10 cellular contexts compared by ENCODE assay signal in genomic region chr10:72008096-72008933, GRCh38. TPM values are rescaled to one million over a fixed set of nuclear protein-coding genes. Genes with fewer than 3 reads are reported as not detected.
A peak's percentile ranks its signal among the peaks of the same experiment; 100 is the strongest.
DNase-seq lines count a peak whose midpoint lies in the region; ATAC-seq, FAIRE-seq and TF ChIP-seq lines count a peak whose summit lies in the region.
"Had no signal": no experiment of that assay in that cellular context is flagged by ENCODE, and none has a peak within 500 bp of the region (broad histone marks: within the 10 kb centered on the region; RNA-seq: fewer than 3 reads in every experiment).

No MANE protein-coding gene starts in this region.

- H3K79me2 ChIP-seq in astrocyte (ENCODE audit: insufficient read depth, low read length): peaks cover 30% of the 10 kb centered on the region
- H3K79me2 ChIP-seq in hepatocyte: peaks cover 13% of the 10 kb centered on the region

- FAIRE-seq in astrocyte (lab: Jason Lieb, UNC): no peak

- H2AFZ ChIP-seq in astrocyte (ENCODE audit: low read depth, low read length): no peak overlapping the region
- H2AFZ ChIP-seq in hepatocyte: no peak overlapping the region

- H3K27me3 Mint-ChIP-seq in Caco-2 (ENCODE audit: insufficient read depth, unreplicated experiment) (no peaks in the 10 kb centered on the region), astrocyte (ENCODE audit: low read depth, unreplicated experiment) (no peaks in the 10 kb centered on the region)

- WGBS in hepatocyte (ENCODE audit: low lambda C conversion rate, missing lambda C conversion rate): 91% methylated on average over 54 of the region's 56 CpGs

- no peaks in the 10 kb centered on the region for H3K9me2 ChIP-seq in hepatocyte (replicated peaks; ENCODE audit: insufficient read depth)

- H3K4me3 ChIP-seq in Caco-2 (ENCODE audit: low read depth, low read length): no peak overlapping the region
- H3K4me3 ChIP-seq in astrocyte (ENCODE audit: insufficient read depth, low read depth, low read length): no peak overlapping the region
- H3K4me3 ChIP-seq in hepatocyte: no peak overlapping the region
- H3K4me3 ChIP-seq in skeletal muscle satellite cell (ENCODE audit: low read length): no peak overlapping the region

- H3K9me3 Mint-ChIP-seq in Caco-2 (ENCODE audit: unreplicated experiment): no peaks in the 10 kb centered on the region
- no peaks in the 10 kb centered on the region for H3K9me3 Mint-ChIP-seq in astrocyte (ENCODE audit: unreplicated experiment)

- H3K4me3 Mint-ChIP-seq in Caco-2 (ENCODE audit: unreplicated experiment) (no peak overlapping the region), astrocyte (ENCODE audit: unreplicated experiment) (no peak overlapping the region)

- H3K36me3 Mint-ChIP-seq in Caco-2 (ENCODE audit: insufficient read depth, unreplicated experiment): peaks cover 51% of the 10 kb centered on the region
- peaks cover 29% of the 10 kb centered on the region for H3K36me3 Mint-ChIP-seq in astrocyte (ENCODE audit: low read depth, unreplicated experiment)

- DNase-seq in Caco-2 (peak; percentile 33 to 68), astrocyte (ENCODE audit: low read depth) (no peak), hepatocyte (ENCODE audit: low spot score) (no peak), HuH-7.5 (ENCODE audit: low spot score) (no peak)
- DNase-seq: activated T-cell treated with anti-CD3 and anti-CD28 coated beads, Interleukin-2, amount 50 U/mL, for 48 hours had no signal

- H4K20me1 ChIP-seq in astrocyte (ENCODE audit: insufficient read depth, low read length): no peaks in the 10 kb centered on the region
- no peaks in the 10 kb centered on the region for H4K20me1 ChIP-seq in hepatocyte (ENCODE audit: insufficient read depth, poor library complexity, severe bottlenecking)

- no peak for ATAC-seq in GM19023 (IDR thresholded peaks at IDR 0.05; ENCODE audit: unreplicated experiment)
- no peak for ATAC-seq in HG02884 (IDR thresholded peaks at IDR 0.05; ENCODE audit: unreplicated experiment)
- no peak for ATAC-seq in GM21423 (IDR thresholded peaks at IDR 0.05; ENCODE audit: unreplicated experiment)

- no peaks in the 10 kb centered on the region for H3K9me3 ChIP-seq in Caco-2
- H3K9me3 ChIP-seq in astrocyte (ENCODE audit: insufficient read depth, low read depth, low read length): no peaks in the 10 kb centered on the region
- no peaks in the 10 kb centered on the region for H3K9me3 ChIP-seq in hepatocyte (ENCODE audit: low read depth)
- H3K9me3 ChIP-seq in skeletal muscle satellite cell (replicated peaks; ENCODE audit: low read length): no peaks in the 10 kb centered on the region

- no TSS peak for BruUV-seq in Caco-2 (replicated peaks; lab: Mats Ljungman, UMichigan)

- H3K4me1 Mint-ChIP-seq in Caco-2 (ENCODE audit: low read depth, unreplicated experiment): no peaks in the 10 kb centered on the region
- H3K4me1 Mint-ChIP-seq in astrocyte (ENCODE audit: low read depth, unreplicated experiment): peaks cover 17% of the 10 kb centered on the region

- TF ChIP-seq CTCF in Caco-2 (IDR thresholded peaks at IDR 0.05; ENCODE audit: insufficient read depth in 1 of 2, low read depth in 1 of 2, low read length in 1 of 2, severe bottlenecking in 1 of 2, unreplicated experiment in 1 of 2) (no peak), astrocyte (IDR thresholded peaks at IDR 0.05; ENCODE audit: insufficient read depth, low read depth, low read length) (no peak), hepatocyte (IDR thresholded peaks at IDR 0.05; ENCODE audit: poor library complexity) (no peak)

- H3K27ac ChIP-seq in astrocyte (ENCODE audit: low read depth, low read length) (peak overlapping the region; percentile 76), hepatocyte (peak overlapping the region; percentile 84)
- H3K27ac ChIP-seq: VCaP had no signal

- H3K27ac Mint-ChIP-seq in Caco-2 (ENCODE audit: unreplicated experiment) (peak overlapping the region; percentile 81), astrocyte (ENCODE audit: unreplicated experiment) (no peak overlapping the region)

- CTCF ChIA-PET in Caco-2 (lab: Charles Lee): interaction anchor here (0.9 kb wide), 1 partner anchor 40 kb away, joined by 3 read pairs; no protein-coding TSS in a partner anchor

- H3K9ac ChIP-seq in astrocyte (ENCODE audit: low read length): peak overlapping the region; percentile 54
- H3K9ac ChIP-seq in skeletal muscle satellite cell (ENCODE audit: low read depth, low read length): peak overlapping the region; percentile 63

- intact Hi-C loops in Caco-2 (cut with micrococcal nuclease; ENCODE audit: unreplicated experiment): no loop called here

- POLR2A ChIA-PET in Caco-2 (lab: Charles Lee): interaction anchor here (0.6 kb wide), 1 partner anchor 14 kb away, joined by 3 read pairs; no protein-coding TSS in a partner anchor

- H3K4me2 ChIP-seq in astrocyte (ENCODE audit: low read length) (peak overlapping the region; percentile 50), hepatocyte (peak overlapping the region; percentile 20), skeletal muscle satellite cell (ENCODE audit: low read length) (no peak overlapping the region)

- H3K36me3 ChIP-seq in Caco-2 (ENCODE audit: control insufficient read depth, insufficient read depth, low read length): peaks cover 8% of the 10 kb centered on the region
- H3K36me3 ChIP-seq in astrocyte (ENCODE audit: insufficient read depth, low read length): no peaks in the 10 kb centered on the region
- no peaks in the 10 kb centered on the region for H3K36me3 ChIP-seq in hepatocyte (replicated peaks; ENCODE audit: insufficient read depth, low read depth)
- peaks cover 64% of the 10 kb centered on the region for H3K36me3 ChIP-seq in skeletal muscle satellite cell (ENCODE audit: insufficient read depth, low read length)

- H3K27me3 ChIP-seq in Caco-2 (replicated peaks; ENCODE audit: control insufficient read depth, insufficient read depth, low read length): no peaks in the 10 kb centered on the region
- no peaks in the 10 kb centered on the region for H3K27me3 ChIP-seq in astrocyte (ENCODE audit: insufficient read depth, low read length)
- no peaks in the 10 kb centered on the region for H3K27me3 ChIP-seq in hepatocyte
- H3K27me3 ChIP-seq in skeletal muscle satellite cell (ENCODE audit: control insufficient read depth, insufficient read depth, low read length): no peaks in the 10 kb centered on the region

- H3K4me1 ChIP-seq in Caco-2 (peaks cover 11% of the 10 kb centered on the region; the same call in 1 of the 2 replicates), astrocyte (ENCODE audit: insufficient read depth, low read length) (peaks cover 22% of the 10 kb centered on the region), hepatocyte (ENCODE audit: insufficient read depth) (peaks cover 19% of the 10 kb centered on the region), skeletal muscle satellite cell (ENCODE audit: control insufficient read depth, insufficient read depth, low read length) (peaks cover 27% of the 10 kb centered on the region)

RNA-seq across cellular contexts. Expression of gene CHST3, which starts 44.1 kb away (rescaled TPM):
- total RNA-seq in Caco-2 (2022): 40.9 and 46.0 TPM in 2 replicates
- 42.9 and 43.5 TPM in 2 replicates for total RNA-seq in astrocyte
- 13.0 and 14.1 TPM in 2 replicates for total RNA-seq in hepatocyte
- 6.1 and 6.8 TPM in 2 replicates for polyA plus RNA-seq in hepatocyte
- total RNA-seq in skeletal muscle satellite cell (2012; rRNA removed): 19.3 and 25.3 TPM in 2 replicates

Comparison
In these comparisons a context has a peak if more than half of its experiments do, and no peak if none do; other contexts are left out.
1. DNase-seq: peak in Caco-2 (2 of 2); none in astrocyte (single experiment), hepatocyte (single experiment) and HuH-7.5 (single experiment).